Comparison of ENCODE assay signal across 8 cellular contexts in the genomic region with DNA sequence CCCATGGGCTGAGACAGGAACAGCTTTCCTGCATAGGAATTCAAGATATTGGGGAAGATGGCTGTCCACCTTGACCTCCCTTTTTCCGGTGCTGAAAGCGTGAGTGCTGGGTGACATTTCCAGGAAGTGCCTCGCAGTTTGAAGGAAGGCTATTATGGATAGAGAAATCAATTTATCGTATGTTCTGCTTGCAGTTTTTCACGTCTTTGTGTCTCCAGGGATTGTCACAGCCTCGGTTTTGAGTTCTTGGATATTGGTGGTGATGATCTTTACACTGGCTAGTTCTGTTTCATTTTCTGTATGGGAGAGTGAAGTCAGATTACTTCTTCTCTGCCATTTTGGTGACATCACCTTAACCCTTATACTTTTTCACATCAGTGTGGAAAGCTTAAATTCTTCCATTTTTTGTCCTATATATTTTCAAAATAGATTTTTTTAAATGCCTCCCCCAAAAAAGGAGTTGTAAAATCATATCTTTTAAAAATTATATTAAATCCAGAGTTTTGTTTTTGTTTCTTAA.
DNase-seq lines count a peak whose midpoint lies in the region; ATAC-seq and TF ChIP-seq lines count a peak whose summit lies in the region.

No MANE protein-coding gene starts in this region.

- ATAC-seq in GM18858 (IDR thresholded peaks at IDR 0.05; ENCODE audit: unreplicated experiment): peak; percentile 51

- H3K4me3 ChIP-seq in GM23248 (peak overlapping the region; percentile 59), MM.1S (ENCODE audit: low read length) (peak overlapping the region; percentile 69), mucosa of rectum (ENCODE audit: low read length in 2 of 2) (peak overlapping the region; percentile 48 to 70), adrenal gland (peak overlapping the region in 1 of 4 donors; percentile 28)

- in situ Hi-C loops in GM23248 (cut with MboI): loop anchor here (10.0 to 25.0 kb wide), 3 partner anchors 219 to 529 kb away; a partner anchor contains a TSS

- WGBS in GM23248 (ENCODE audit: low coverage in 1 of 2, low lambda C conversion rate in 2 of 2, missing lambda C conversion rate in 2 of 2), 2 experiments: 64 to 70% methylated on average over 6 of the region's 6 CpGs
- 61 to 71% (median 67%) methylated on average over 5 to 6 of the region's 6 CpGs for WGBS in adrenal gland, 4 donors

- peak overlapping the region; percentile 76 for H3K4me2 ChIP-seq in GM23248 (ENCODE audit: unreplicated experiment)
- peak overlapping the region; percentile 74 for H3K4me2 ChIP-seq in MM.1S (ENCODE audit: low read depth, low read length)

- H4K20me1 ChIP-seq in GM23248 (ENCODE audit: insufficient read depth) (no peaks in the 10 kb centered on the region), MM.1S (ENCODE audit: insufficient read depth, low read length) (no peaks in the 10 kb centered on the region)

- H3K9ac ChIP-seq in GM23248 (no peak overlapping the region), MM.1S (ENCODE audit: low read length) (peak overlapping the region; percentile 21; the same call in 1 of the 2 replicates), mucosa of rectum (ENCODE audit: low read depth in 1 of 2, low read length in 2 of 2) (peak overlapping the region in 1 of 2 donors; percentile 47)

- peak overlapping the region; percentile 68 for H2AFZ ChIP-seq in GM23248
- H2AFZ ChIP-seq in MM.1S (ENCODE audit: low read length): peak overlapping the region; percentile 90

- H3K27me3 ChIP-seq in GM23248 (replicated peaks; ENCODE audit: insufficient read depth) (no peaks in the 10 kb centered on the region), MM.1S (replicated peaks; ENCODE audit: insufficient read depth, low read length) (no peaks in the 10 kb centered on the region), mucosa of rectum (ENCODE audit: control insufficient read depth in 2 of 2, insufficient read depth in 2 of 2, low read length in 2 of 2) (no peaks in the 10 kb centered on the region), adrenal gland (no peaks in the 10 kb centered on the region)

- TF ChIP-seq CTCF in MM.1S (IDR thresholded peaks at IDR 0.05; ENCODE audit: low read length) (no peak), adrenal gland (IDR thresholded peaks at IDR 0.05) (no peak)

- H3K9me2 ChIP-seq in GM23248 (ENCODE audit: insufficient read depth) (no peaks in the 10 kb centered on the region), MM.1S (replicated peaks; ENCODE audit: insufficient read depth, low read length) (no peaks in the 10 kb centered on the region)

- peaks cover 4% of the 10 kb centered on the region; the same call in 1 of the 2 replicates for H3K4me1 ChIP-seq in GM23248 (ENCODE audit: insufficient read depth)
- no peaks in the 10 kb centered on the region for H3K4me1 ChIP-seq in MM.1S (ENCODE audit: low read length)
- H3K4me1 ChIP-seq in mucosa of rectum (ENCODE audit: control insufficient read depth in 2 of 2, insufficient read depth in 2 of 2, low read length in 2 of 2): no peaks in the 10 kb centered on the region
- H3K4me1 ChIP-seq in adrenal gland (replicated peaks in 1 of 2): no peaks in the 10 kb centered on the region

- intact Hi-C loops in adrenal gland (cut with DNase I): loop anchor here (10.0 kb wide), 1 partner anchor 219 kb away; no protein-coding TSS in a partner anchor

- H3F3A ChIP-seq in GM23248 (ENCODE audit: insufficient read depth): no peaks in the 10 kb centered on the region
- H3F3A ChIP-seq in MM.1S (ENCODE audit: insufficient read depth, low read length): no peaks in the 10 kb centered on the region

- H3K79me2 ChIP-seq in GM23248 (ENCODE audit: insufficient read depth) (no peaks in the 10 kb centered on the region), MM.1S (ENCODE audit: low read length) (no peaks in the 10 kb centered on the region)

- H3K27ac ChIP-seq in GM23248 (no peak overlapping the region), MM.1S (ENCODE audit: low read length) (no peak overlapping the region), mucosa of rectum (ENCODE audit: low read depth in 2 of 2, low read length in 2 of 2) (no peak overlapping the region), adrenal gland (no peak overlapping the region)

- DNase-seq in GM23248 (peak; percentile 4), MM.1S (peak; percentile 16), NCI-H1694 treated with DMSO at 0.1 percent for 48 hours (lab: John Stamatoyannopoulos, UW) (no peak), AG08395 (ENCODE audit: low spot score) (no peak), adrenal gland (no peak), AG20443 (ENCODE audit: low spot score) (no peak)

- H3K36me3 ChIP-seq in GM23248 (ENCODE audit: low read depth) (no peaks in the 10 kb centered on the region), MM.1S (replicated peaks; ENCODE audit: insufficient read depth, low read length) (no peaks in the 10 kb centered on the region), mucosa of rectum (ENCODE audit: control insufficient read depth in 2 of 2, insufficient read depth in 2 of 2, low read length in 2 of 2) (no peaks in the 10 kb centered on the region), adrenal gland (replicated peaks in 1 of 2) (no peaks in the 10 kb centered on the region)

- TF ChIP-seq POLR2A in adrenal gland (IDR thresholded peaks at IDR 0.05): no peak

- H3K9me3 ChIP-seq in GM23248 (ENCODE audit: low read depth) (peaks cover 4% of the 10 kb centered on the region), MM.1S (replicated peaks; ENCODE audit: insufficient read depth, low read length) (no peaks in the 10 kb centered on the region), mucosa of rectum (ENCODE audit: control insufficient read depth in 2 of 2, low read length in 2 of 2) (no peaks in the 10 kb centered on the region), adrenal gland (replicated peaks in 1 of 3) (peaks cover 0 to 3% (median 0%) of the 10 kb centered on the region in 3 donors)

Comparison
In these comparisons a context has a peak if more than half of its experiments do, and no peak if none do; other contexts are left out.
1. DNase-seq: peak in GM23248 (single experiment) and MM.1S (single experiment); none in NCI-H1694 treated with DMSO at 0.1 percent for 48 hours (single experiment), AG08395 (single experiment), adrenal gland (0 of 7) and AG20443 (single experiment).